16 cellular contexts compared by ENCODE assay signal in genomic region chr7:88312061-88312663, GRCh38. TPM values are rescaled to one million over a fixed set of nuclear protein-coding genes. Genes with fewer than 3 reads are reported as not detected.
DNase-seq lines count a peak whose midpoint lies in the region; ATAC-seq and TF ChIP-seq lines count a peak whose summit lies in the region.
"Had no signal": no experiment of that assay in that cellular context is flagged by ENCODE, and none has a peak within 500 bp of the region (broad histone marks: within the 10 kb centered on the region; RNA-seq: fewer than 3 reads in every experiment).

No MANE protein-coding gene starts in this region.

- peaks cover 50% of the 10 kb centered on the region for H3K4me1 ChIP-seq in OCI-LY3 (ENCODE audit: low read length)
- H3K4me1 ChIP-seq in lung (ENCODE audit: control insufficient read depth in 2 of 2, insufficient read depth in 2 of 2, low read length in 2 of 2) = peaks cover 0 to 16% of the 10 kb centered on the region in 2 donors
- H3K4me1 ChIP-seq in tibial nerve = peaks cover 0 to 59% (median 0%) of the 10 kb centered on the region in 4 donors
- no peaks in the 10 kb centered on the region for H3K4me1 ChIP-seq in CD4-positive, alpha-beta memory T cell (ENCODE audit: insufficient read depth, low read length)

- no peak overlapping the region for H3K4me3 Mint-ChIP-seq in CD4-positive, alpha-beta memory T cell
- H3K4me3 Mint-ChIP-seq: activated T-helper 1 cell treated with anti-CD3 and anti-CD28 coated beads, Interleukin-12 subunit alpha, Interleukin-12 subunit beta, Interleukin-2, Interleukin-4 antibody, amounts not matched to agents 30 ng/mL and 10 ng/mL and 1 ng/mL, durations not matched to agents 14 hours and 24 hours and 36 hours; IgD-negative memory B cell had no signal

- no peaks in the 10 kb centered on the region for H3K27me3 ChIP-seq in OCI-LY3 (ENCODE audit: low read depth, low read length)
- no peaks in the 10 kb centered on the region for H3K27me3 ChIP-seq in lung (ENCODE audit: control insufficient read depth, insufficient read depth)
- no peaks in the 10 kb centered on the region for H3K27me3 ChIP-seq in tibial nerve
- H3K27me3 ChIP-seq in CD4-positive, alpha-beta memory T cell (ENCODE audit: insufficient read depth, low read length) = no peaks in the 10 kb centered on the region

- H4K20me1 ChIP-seq in OCI-LY3 (ENCODE audit: insufficient read depth, low read length) = no peaks in the 10 kb centered on the region

- H3K9ac ChIP-seq in OCI-LY3 (ENCODE audit: low read length) = no peak overlapping the region

- H3K4me1 Mint-ChIP-seq in CD4-positive, alpha-beta memory T cell = no peaks in the 10 kb centered on the region

- peaks cover 4 to 12% of the 10 kb centered on the region in 2 donors for H3K27me3 Mint-ChIP-seq in CD4-positive, alpha-beta memory T cell

- H3K79me2 ChIP-seq in OCI-LY3 (ENCODE audit: low read length) = no peaks in the 10 kb centered on the region

- no peak overlapping the region for H3K4me3 ChIP-seq in OCI-LY3 (ENCODE audit: low read length)
- H3K4me3 ChIP-seq in lung = no peak overlapping the region
- no peak overlapping the region for H3K4me3 ChIP-seq in tibial nerve
- no peak overlapping the region for H3K4me3 ChIP-seq in CD4-positive, alpha-beta memory T cell (ENCODE audit: low read length in 2 of 2)

- CTCF ChIA-PET in CD4-positive, alpha-beta memory T cell (lab: Charles Lee; ENCODE audit: partially characterized antibody) = no interaction called here

- no peak overlapping the region for H3K27ac Mint-ChIP-seq in CD4-positive, alpha-beta memory T cell
- H3K27ac Mint-ChIP-seq: activated T-helper 1 cell treated with anti-CD3 and anti-CD28 coated beads, Interleukin-12 subunit alpha, Interleukin-12 subunit beta, Interleukin-2, Interleukin-4 antibody, amounts not matched to agents 30 ng/mL and 10 ng/mL and 1 ng/mL, durations not matched to agents 14 hours and 24 hours and 36 hours; IgD-negative memory B cell had no signal

- no peak for TF ChIP-seq POLR2A in tibial nerve (IDR thresholded peaks at IDR 0.05)

- TF ChIP-seq CTCF in OCI-LY3 (IDR thresholded peaks at IDR 0.05; ENCODE audit: low read depth, low read length) (no peak), lung (IDR thresholded peaks at IDR 0.05; ENCODE audit: control extremely low read depth, extremely low read depth) (no peak), tibial nerve (IDR thresholded peaks at IDR 0.05) (no peak)

- H3K9me3 Mint-ChIP-seq in CD4-positive, alpha-beta memory T cell = peaks cover 0 to 1% (median 0%) of the 10 kb centered on the region in 8 donors
- H3K9me3 Mint-ChIP-seq: activated T-helper 1 cell treated with anti-CD3 and anti-CD28 coated beads, Interleukin-12 subunit alpha, Interleukin-12 subunit beta, Interleukin-2, Interleukin-4 antibody, amounts not matched to agents 30 ng/mL and 10 ng/mL and 1 ng/mL, durations not matched to agents 14 hours and 24 hours and 36 hours had no signal

- no peaks in the 10 kb centered on the region for H3K36me3 ChIP-seq in OCI-LY3 (replicated peaks; ENCODE audit: low read depth, low read length)
- H3K36me3 ChIP-seq in lung (ENCODE audit: control insufficient read depth in 2 of 2, insufficient read depth in 2 of 2, low read length in 2 of 2) = no peaks in the 10 kb centered on the region
- H3K36me3 ChIP-seq in tibial nerve = no peaks in the 10 kb centered on the region
- no peaks in the 10 kb centered on the region for H3K36me3 ChIP-seq in CD4-positive, alpha-beta memory T cell (ENCODE audit: insufficient read depth, low read length)

- peak; percentile 42 to 89 for TF ChIP-seq EP300 in tibial nerve (IDR thresholded peaks at IDR 0.05)

- ATAC-seq in lung (ENCODE audit: insufficient read depth, low FRiP score) = peak; percentile 45

- H2AFZ ChIP-seq in OCI-LY3 (ENCODE audit: low read depth, low read length) = 0 out of 2 replicates have a peak overlapping the region, but pooled peaks have one; percentile 18

- 69 to 81% methylated on average over 3 of the region's 3 CpGs for WGBS in lung, 2 donors
- WGBS in tibial nerve, 2 donors = 56 to 57% methylated on average over 3 of the region's 3 CpGs

- POLR2A ChIA-PET in CD4-positive, alpha-beta memory T cell (lab: Charles Lee; ENCODE audit: partially characterized antibody) = no interaction called here

- H3K9me3 ChIP-seq in OCI-LY3 (ENCODE audit: insufficient read depth, low read length) (no peaks in the 10 kb centered on the region), lung (ENCODE audit: control insufficient read depth in 2 of 2, insufficient read depth in 1 of 2, low read length in 1 of 2) (no peaks in the 10 kb centered on the region), tibial nerve (no peaks in the 10 kb centered on the region)
- H3K9me3 ChIP-seq in CD4-positive, alpha-beta memory T cell (ENCODE audit: control insufficient read depth in 1 of 2, low read length in 2 of 2) = no peaks in the 10 kb centered on the region

- no peaks in the 10 kb centered on the region for H3K36me3 Mint-ChIP-seq in CD4-positive, alpha-beta memory T cell
- H3K36me3 Mint-ChIP-seq: IgD-negative memory B cell had no signal

- no peak overlapping the region for H3K27ac ChIP-seq in OCI-LY3 (ENCODE audit: low read length)
- peak overlapping the region in 1 of 2 donors; percentile 75 for H3K27ac ChIP-seq in lung (ENCODE audit: low read depth in 1 of 2, low read length in 1 of 2)
- peak overlapping the region in 3 of 4 donors; percentile 25 to 72 (median 72) for H3K27ac ChIP-seq in tibial nerve
- no peak overlapping the region for H3K27ac ChIP-seq in CD4-positive, alpha-beta memory T cell (ENCODE audit: low read depth, low read length)
- H3K27ac ChIP-seq: C4-2B had no signal

- no peak overlapping the region for H3K4me2 ChIP-seq in OCI-LY3 (ENCODE audit: low read length)

- DNase-seq in fibroblast of peridontal ligament (ENCODE audit: extremely low read depth) = peak; percentile 58
- peak; percentile 38 for DNase-seq in lung (ENCODE audit: low spot score)
- peak; percentile 73 to 90 for DNase-seq in tibial nerve (ENCODE audit: low spot score in 2 of 2)
- DNase-seq in glomerular visceral epithelial cell (ENCODE audit: extremely low spot score) = no peak
- DNase-seq in foreskin melanocyte = no peak
- DNase-seq in CD4-positive, alpha-beta memory T cell = no peak
- DNase-seq: activated CD4-positive, alpha-beta T cell treated with anti-CD3 and anti-CD28 coated beads, Interleukin-2, amount 50 U/mL, for 1 hour; EL; mesendoderm; NCI-H1436; NCI-H526; T1000 had no signal

- intact Hi-C loops in CD4-positive, alpha-beta memory T cell (cut with micrococcal nuclease) = no loop called here

RNA-seq across cellular contexts. Expression of gene STEAP4, which starts 5.5 kb away (rescaled TPM):
- total RNA-seq in lung (100 to 1,000 TPM in 1 of 2 donors, 10 to 100 TPM in 1; 71.9 to 108 TPM), tibial nerve (100 to 1,000 TPM in 1 of 4 donors, 10 to 100 TPM in 3; 45.2 to 239 (median 82.2) TPM)
- 10 to 100 TPM; 17.1 to 45.8 TPM for polyA plus RNA-seq in lung
- total RNA-seq in CD4-positive, alpha-beta memory T cell = not detected
- not detected for polyA plus RNA-seq in CD4-positive, alpha-beta memory T cell

Comparison
In these comparisons a context has a peak if more than half of its experiments do, and no peak if none do; other contexts are left out.
1. H3K27ac ChIP-seq: peak in tibial nerve (3 of 4); none in OCI-LY3 (single experiment) and CD4-positive, alpha-beta memory T cell (single experiment).
2. DNase-seq: peak in fibroblast of peridontal ligament (single experiment), lung (single experiment) and tibial nerve (2 of 2); none in glomerular visceral epithelial cell (single experiment), foreskin melanocyte (single experiment) and CD4-positive, alpha-beta memory T cell (0 of 5).
3. RNA of gene STEAP4, which starts 5.5 kb away (total RNA-seq): 71.9 to 108 TPM in lung and 45.2 to 239 TPM in tibial nerve; not detected in CD4-positive, alpha-beta memory T cell; every median in the first group is over 10 times any median in the second.